ENCODE assay signal across 18 cellular contexts in genomic region chr2:232859385-232859916, GRCh38. TPM values are rescaled to one million over a fixed set of nuclear protein-coding genes. Genes with fewer than 3 reads are reported as not detected.
"Had no signal": no experiment of that assay in that cellular context is flagged by ENCODE, and none has a peak within 500 bp of the region (broad histone marks: within the 10 kb centered on the region; RNA-seq: fewer than 3 reads in every experiment).

No MANE protein-coding gene starts in this region.

- H3K27me3 Mint-ChIP-seq: activated naive CD8-positive, alpha-beta T cell treated with anti-CD3 and anti-CD28 coated beads for 36 hours had no signal

- H3K9ac ChIP-seq: parathyroid adenoma had no signal

- H3K4me1 Mint-ChIP-seq: activated naive CD8-positive, alpha-beta T cell treated with anti-CD3 and anti-CD28 coated beads for 36 hours; endodermal cell; mesothelial cell of epicardium had no signal

- H3K4me1 ChIP-seq: heart left ventricle, lower lobe of right lung, vagina had no signal

- H3K9me3 Mint-ChIP-seq: activated naive CD8-positive, alpha-beta T cell treated with anti-CD3 and anti-CD28 coated beads for 36 hours; endodermal cell; mesothelial cell of epicardium had no signal

- H2AFZ ChIP-seq: parathyroid adenoma had no signal

- H3K9me3 ChIP-seq: gastrocnemius medialis, heart left ventricle, lower lobe of right lung, transverse colon, vagina had no signal

- H3K27me3 ChIP-seq: brain microvascular endothelial cell, gastrocnemius medialis, heart left ventricle, transverse colon, vagina had no signal

- H3K27ac Mint-ChIP-seq: activated naive CD8-positive, alpha-beta T cell treated with anti-CD3 and anti-CD28 coated beads for 36 hours; endodermal cell; mesothelial cell of epicardium had no signal

- ATAC-seq: activated CD4-positive, CD25-positive, alpha-beta regulatory T cell treated with anti-CD3 and anti-CD28 coated beads, Interleukin-2, amount 50 U/mL, for 24 hours; gastrocnemius medialis; heart left ventricle; left cardiac atrium; lower lobe of right lung; stimulated activated naive CD8-positive, alpha-beta T cell treated with anti-CD3 and anti-CD28 coated beads, Interleukin-15, Interleukin-2, amounts not matched to agents 100 U/mL and 50 U/mL, for 24 hours had no signal

- H3K4me3 ChIP-seq: gastrocnemius medialis, heart left ventricle, lower lobe of right lung, transverse colon, vagina had no signal

- H3K27ac ChIP-seq: brain microvascular endothelial cell, gastrocnemius medialis, heart left ventricle, lower lobe of right lung, parathyroid adenoma, transverse colon, vagina had no signal

- DNase-seq: activated CD4-positive, alpha-beta T cell treated with anti-CD3 and anti-CD28 coated beads, Interleukin-2, amount 50 U/mL, for 1 hour; activated naive CD8-positive, alpha-beta T cell treated with anti-CD3 and anti-CD28 coated beads for 36 hours; amygdala; brain microvascular endothelial cell; endodermal cell; erythroblast; gastrocnemius medialis; heart left ventricle; left cardiac atrium; lower lobe of right lung; retina; stimulated activated CD4-positive, alpha-beta T cell treated with anti-CD3 and anti-CD28 coated beads, Interleukin-2, amount 100 ng/mL, for 48 hours; stimulated activated naive CD8-positive, alpha-beta T cell treated with anti-CD3 and anti-CD28 coated beads, Interleukin-15, Interleukin-2, amounts not matched to agents 100 U/mL and 50 U/mL, for 24 hours; transverse colon had no signal

- H3K79me2 ChIP-seq: parathyroid adenoma had no signal

- H3K4me3 Mint-ChIP-seq: activated naive CD8-positive, alpha-beta T cell treated with anti-CD3 and anti-CD28 coated beads for 36 hours; endodermal cell; mesothelial cell of epicardium had no signal

RNA-seq across cellular contexts. Expression of gene SNORC, which starts 10.6 kb away (rescaled TPM):
- total RNA-seq: vagina had no signal
